8 cellular contexts compared by ENCODE assay signal in the genomic region with DNA sequence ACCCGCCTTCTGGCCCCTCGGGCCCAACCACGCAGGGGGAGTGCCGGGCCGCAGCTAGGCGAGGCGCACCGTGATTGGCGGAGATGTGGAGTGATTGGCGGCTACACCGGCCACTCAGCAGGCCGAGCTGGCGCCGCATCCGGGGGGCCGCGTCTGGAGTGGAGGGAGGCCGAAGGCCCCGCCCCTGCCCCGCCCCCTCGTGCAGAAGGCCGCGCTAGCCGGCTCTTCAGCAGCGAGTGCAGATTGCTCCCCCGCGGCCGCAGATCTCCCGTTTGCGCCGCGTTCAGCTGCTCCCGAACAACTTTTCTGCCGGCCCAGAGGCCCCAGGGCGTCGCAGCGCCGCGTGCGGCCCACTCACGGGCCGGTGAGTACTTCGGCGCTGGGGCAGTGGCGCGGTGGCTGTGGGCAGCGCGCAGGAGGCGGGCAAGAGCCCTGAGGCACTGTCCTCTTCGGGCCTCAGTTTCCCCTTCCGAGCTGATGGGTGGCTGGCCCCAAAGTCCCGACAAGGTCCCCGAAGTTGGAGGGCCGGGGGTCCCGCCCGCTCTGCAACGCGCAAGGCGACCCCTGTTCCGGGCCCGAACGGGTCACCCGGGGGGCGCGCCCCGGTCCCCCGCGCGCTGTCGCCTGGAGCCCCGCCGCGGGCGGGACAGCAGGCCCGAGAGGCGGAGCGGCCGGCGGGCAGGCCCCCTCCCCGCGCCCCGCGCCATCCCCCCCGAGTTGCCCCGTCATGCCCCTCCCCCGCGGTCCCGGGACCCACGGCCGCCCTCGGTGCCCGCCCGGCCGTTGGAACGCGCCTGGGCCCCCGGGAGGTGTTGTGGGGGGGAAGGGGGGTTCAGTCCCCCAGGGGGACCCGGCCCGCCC. TPM values are rescaled to one million over a fixed set of nuclear protein-coding genes. Genes with fewer than 3 reads are reported as not detected.
DNase-seq lines count a peak whose midpoint lies in the region; ATAC-seq and TF ChIP-seq lines count a peak whose summit lies in the region.

A gene with protein sequence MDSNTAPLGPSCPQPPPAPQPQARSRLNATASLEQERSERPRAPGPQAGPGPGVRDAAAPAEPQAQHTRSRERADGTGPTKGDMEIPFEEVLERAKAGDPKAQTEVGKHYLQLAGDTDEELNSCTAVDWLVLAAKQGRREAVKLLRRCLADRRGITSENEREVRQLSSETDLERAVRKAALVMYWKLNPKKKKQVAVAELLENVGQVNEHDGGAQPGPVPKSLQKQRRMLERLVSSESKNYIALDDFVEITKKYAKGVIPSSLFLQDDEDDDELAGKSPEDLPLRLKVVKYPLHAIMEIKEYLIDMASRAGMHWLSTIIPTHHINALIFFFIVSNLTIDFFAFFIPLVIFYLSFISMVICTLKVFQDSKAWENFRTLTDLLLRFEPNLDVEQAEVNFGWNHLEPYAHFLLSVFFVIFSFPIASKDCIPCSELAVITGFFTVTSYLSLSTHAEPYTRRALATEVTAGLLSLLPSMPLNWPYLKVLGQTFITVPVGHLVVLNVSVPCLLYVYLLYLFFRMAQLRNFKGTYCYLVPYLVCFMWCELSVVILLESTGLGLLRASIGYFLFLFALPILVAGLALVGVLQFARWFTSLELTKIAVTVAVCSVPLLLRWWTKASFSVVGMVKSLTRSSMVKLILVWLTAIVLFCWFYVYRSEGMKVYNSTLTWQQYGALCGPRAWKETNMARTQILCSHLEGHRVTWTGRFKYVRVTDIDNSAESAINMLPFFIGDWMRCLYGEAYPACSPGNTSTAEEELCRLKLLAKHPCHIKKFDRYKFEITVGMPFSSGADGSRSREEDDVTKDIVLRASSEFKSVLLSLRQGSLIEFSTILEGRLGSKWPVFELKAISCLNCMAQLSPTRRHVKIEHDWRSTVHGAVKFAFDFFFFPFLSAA (plus strand): TSS at position 200 of the 861 bp plus-strand sequence. CDS start 7,606 bp downstream, outside the sequence.

- CTCF ChIA-PET in HEK293T (lab: Yijun Ruan, JAX): interaction anchor here (0.6 to 1.0 kb wide), 2 partner anchors 19 to 62 kb away, joined by 3 read pairs; no protein-coding TSS in a partner anchor

- peak within 1 kb of the TSS; percentile 80 for H3K4me3 ChIP-seq in suprapubic skin

- peak; percentile 100 for ATAC-seq in activated naive CD8-positive, alpha-beta T cell treated with anti-CD3 and anti-CD28 coated beads, Interleukin-2, amount 10 ng/mL, durations not matched to agents 7 days and 5 days (ENCODE audit: low read depth)
- ATAC-seq in omental fat pad (ENCODE audit: low FRiP score): peak; percentile 99

- peaks cover 39% of the 10 kb centered on the region for H3K27me3 Mint-ChIP-seq in activated naive CD8-positive, alpha-beta T cell treated with anti-CD3 and anti-CD28 coated beads, Interleukin-2, amount 10 ng/mL, durations not matched to agents 7 days and 5 days
- H3K27me3 Mint-ChIP-seq in glutamatergic neuron (ENCODE audit: unreplicated experiment): peaks cover 4% of the 10 kb centered on the region

- POLR2A ChIA-PET in HEK293T (lab: Yijun Ruan, JAX): interaction anchor here (0.6 to 1.3 kb wide), 3 partner anchors 11 to 38 kb away, joined by 4 to 6 read pairs (median 4); no protein-coding TSS in a partner anchor
- POLR2A ChIA-PET in activated naive CD8-positive, alpha-beta T cell treated with anti-CD3 and anti-CD28 coated beads, Interleukin-2, amount 10 ng/mL, durations not matched to agents 7 days and 5 days (lab: Charles Lee): no interaction called here

- no peaks in the 10 kb centered on the region for H3K9me3 ChIP-seq in suprapubic skin

- no peaks in the 10 kb centered on the region for H3K9me3 Mint-ChIP-seq in activated naive CD8-positive, alpha-beta T cell treated with anti-CD3 and anti-CD28 coated beads, Interleukin-2, amount 10 ng/mL, durations not matched to agents 7 days and 5 days
- H3K9me3 Mint-ChIP-seq in glutamatergic neuron (ENCODE audit: unreplicated experiment): peaks cover 10% of the 10 kb centered on the region

- peak within 1 kb of the TSS; percentile 67 for H3K27ac ChIP-seq in suprapubic skin

- H3K4me1 Mint-ChIP-seq in activated naive CD8-positive, alpha-beta T cell treated with anti-CD3 and anti-CD28 coated beads, Interleukin-2, amount 10 ng/mL, durations not matched to agents 7 days and 5 days: peaks cover 21% of the 10 kb centered on the region
- H3K4me1 Mint-ChIP-seq in glutamatergic neuron (ENCODE audit: low read depth, unreplicated experiment): peaks cover 30% of the 10 kb centered on the region

- peak within 1 kb of the TSS; percentile 5 for H3K27ac Mint-ChIP-seq in activated naive CD8-positive, alpha-beta T cell treated with anti-CD3 and anti-CD28 coated beads, Interleukin-2, amount 10 ng/mL, durations not matched to agents 7 days and 5 days
- H3K27ac Mint-ChIP-seq in glutamatergic neuron (ENCODE audit: unreplicated experiment): peak within 1 kb of the TSS; percentile 48

- TF ChIP-seq POLR2A in suprapubic skin (IDR thresholded peaks at IDR 0.05): no peak

- peaks cover 47% of the 10 kb centered on the region for H3K4me1 ChIP-seq in suprapubic skin

- no peak for TF ChIP-seq CTCF in glutamatergic neuron (IDR thresholded peaks at IDR 0.05; ENCODE audit: partially characterized antibody, unreplicated experiment)
- TF ChIP-seq CTCF in omental fat pad (IDR thresholded peaks at IDR 0.05): no peak
- TF ChIP-seq CTCF in suprapubic skin (IDR thresholded peaks at IDR 0.05): no peak

- H3K27me3 ChIP-seq in suprapubic skin: no peaks in the 10 kb centered on the region

- WGBS in suprapubic skin: 0% methylated on average over 2 of the region's 99 CpGs

- H3K36me3 ChIP-seq in suprapubic skin: no peaks in the 10 kb centered on the region

- H3K36me3 Mint-ChIP-seq in activated naive CD8-positive, alpha-beta T cell treated with anti-CD3 and anti-CD28 coated beads, Interleukin-2, amount 10 ng/mL, durations not matched to agents 7 days and 5 days: no peaks in the 10 kb centered on the region
- no peaks in the 10 kb centered on the region for H3K36me3 Mint-ChIP-seq in glutamatergic neuron (ENCODE audit: unreplicated experiment)

- no peak for TF ChIP-seq EP300 in suprapubic skin (IDR thresholded peaks at IDR 0.05)

- H3K4me3 Mint-ChIP-seq in activated naive CD8-positive, alpha-beta T cell treated with anti-CD3 and anti-CD28 coated beads, Interleukin-2, amount 10 ng/mL, durations not matched to agents 7 days and 5 days: peak within 1 kb of the TSS; percentile 82
- peak within 1 kb of the TSS; percentile 95 for H3K4me3 Mint-ChIP-seq in glutamatergic neuron (ENCODE audit: unreplicated experiment)

- DNase-seq in GM04503 (ENCODE audit: low read depth) (peak; percentile 84), HEK293T (ENCODE audit: extremely low spot score) (peak; percentile 100), NAMALWA (ENCODE audit: low spot score) (peak; percentile 97), SKM-1 (lab: John Stamatoyannopoulos, UW; ENCODE audit: unreplicated experiment) (peak; percentile 52), glutamatergic neuron (peak; percentile 100), omental fat pad (ENCODE audit: low spot score) (peak; percentile 92), suprapubic skin (ENCODE audit: low spot score in 2 of 2) (peak; percentile 98 to 99)
- peak; percentile 97 for DNase-seq in activated naive CD8-positive, alpha-beta T cell treated with anti-CD3 and anti-CD28 coated beads, Interleukin-2, amount 10 ng/mL, durations not matched to agents 7 days and 5 days

TF ChIP-seq in HEK293T, 16 proteins besides CTCF, POLR2A, EP300 and RAD21:
- no peak for TF ChIP-seq SP1 (IDR thresholded peaks at IDR 0.05)
- TF ChIP-seq NFRKB (IDR thresholded peaks at IDR 0.05): no peak
- TF ChIP-seq, protein P1, sequence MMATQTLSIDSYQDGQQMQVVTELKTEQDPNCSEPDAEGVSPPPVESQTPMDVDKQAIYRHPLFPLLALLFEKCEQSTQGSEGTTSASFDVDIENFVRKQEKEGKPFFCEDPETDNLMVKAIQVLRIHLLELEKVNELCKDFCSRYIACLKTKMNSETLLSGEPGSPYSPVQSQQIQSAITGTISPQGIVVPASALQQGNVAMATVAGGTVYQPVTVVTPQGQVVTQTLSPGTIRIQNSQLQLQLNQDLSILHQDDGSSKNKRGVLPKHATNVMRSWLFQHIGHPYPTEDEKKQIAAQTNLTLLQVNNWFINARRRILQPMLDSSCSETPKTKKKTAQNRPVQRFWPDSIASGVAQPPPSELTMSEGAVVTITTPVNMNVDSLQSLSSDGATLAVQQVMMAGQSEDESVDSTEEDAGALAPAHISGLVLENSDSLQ (IDR thresholded peaks at IDR 0.05): peak; percentile 99

RNA-seq across cellular contexts. Expression of the gene that starts here (rescaled TPM):
- 1 to 10 TPM; 2.3 to 2.4 TPM for total RNA-seq in activated naive CD8-positive, alpha-beta T cell treated with anti-CD3 and anti-CD28 coated beads, Interleukin-2, amount 10 ng/mL, durations not matched to agents 7 days and 5 days
- total RNA-seq in glutamatergic neuron (ENCODE audit: unreplicated experiment): 30.4 TPM
- 10 to 100 TPM; 35.9 to 91.3 (median 38.2) TPM for total RNA-seq in omental fat pad
- total RNA-seq in suprapubic skin: 100 to 1,000 TPM in 1 of 4 donors, 10 to 100 TPM in 3; 31.5 to 124 (median 34.8) TPM

Comparison
In these comparisons a context has a peak if more than half of its experiments do, and no peak if none do; other contexts are left out.
1. Peak in every context shown above with its lines: DNase-seq, ATAC-seq, H3K4me3 ChIP-seq and H3K27ac ChIP-seq.